In genomic region chr7:78023191-78023590, GRCh38 we compare ENCODE assay signal across 20 cellular contexts.
DNase-seq lines count a peak whose midpoint lies in the region; ATAC-seq, FAIRE-seq and TF ChIP-seq lines count a peak whose summit lies in the region.
"Had no signal": no experiment of that assay in that cellular context is flagged by ENCODE, and none has a peak within 500 bp of the region (broad histone marks: within the 10 kb centered on the region; RNA-seq: fewer than 3 reads in every experiment).

No MANE protein-coding gene starts in this region.

- H2BK5ac ChIP-seq in IMR-90 (ENCODE audit: low read depth, low read length, poor library complexity, severe bottlenecking) = no peak overlapping the region
- no peak overlapping the region for H2BK5ac ChIP-seq in H1 (ENCODE audit: low read depth, low read length)
- no peak overlapping the region for H2BK5ac ChIP-seq in trophoblast cell (ENCODE audit: low read depth, low read length, poor library complexity)

- H3K27ac ChIP-seq in IMR-90 (ENCODE audit: insufficient read depth, low read length) (no peak overlapping the region), H1 (ENCODE audit: low read depth, low read length) (no peak overlapping the region), trophoblast cell (ENCODE audit: low read depth, low read length) (peak overlapping the region; percentile 25)
- H3K27ac ChIP-seq: 22Rv1; A549; BLaER1 treated with 17β-estradiol and CSF1 and Interleukin-3, amounts not matched to agents 10 nM and 100 nM; C4-2B had no signal

- dilution Hi-C loops in IMR-90 (cut with HindIII; ENCODE audit: low sequenced_read_pairs, unreplicated experiment) = no loop called here

- H3K79me1 ChIP-seq in IMR-90 (ENCODE audit: low read depth in 1 of 2, low read length in 2 of 2) = peaks cover 0 to 10% of the 10 kb centered on the region in 2 experiments; a peak in 2 of 4 replicates
- no peaks in the 10 kb centered on the region; the same call in 1 of the 2 replicates for H3K79me1 ChIP-seq in H1 (ENCODE audit: low read depth, low read length)
- H3K79me1 ChIP-seq in trophoblast cell (ENCODE audit: low read length) = peaks cover 5% of the 10 kb centered on the region

- H3K4ac ChIP-seq in IMR-90 (ENCODE audit: low read depth, low read length) (no peak overlapping the region), H1 (replicated peaks; ENCODE audit: insufficient read length, low read depth, low read length) (no peak overlapping the region), trophoblast cell (ENCODE audit: low read depth, low read length) (no peak overlapping the region)

- intact Hi-C loops in IMR-90 (cut with micrococcal nuclease) = loop anchor here (10.0 kb wide), 1 partner anchor 1252 kb away; no protein-coding TSS in a partner anchor

- in situ Hi-C loops in IMR-90 (cut with MboI; ENCODE audit: low sequenced_read_pairs) = no loop called here

- H3K14ac ChIP-seq in IMR-90 (replicated peaks; ENCODE audit: low read depth, low read length) (no peak overlapping the region), H1 (ENCODE audit: insufficient read length) (no peak overlapping the region), trophoblast cell (ENCODE audit: low read length) (no peak overlapping the region)

- no peak for ATAC-seq in IMR-90 (ENCODE audit: low read depth)
- ATAC-seq: A549; CD8-positive, alpha-beta T cell had no signal

- H3K18ac ChIP-seq in IMR-90 (ENCODE audit: low read depth, low read length) = no peak overlapping the region
- no peak overlapping the region for H3K18ac ChIP-seq in H1 (ENCODE audit: extremely low read depth, low read length)
- H3K18ac ChIP-seq in trophoblast cell (ENCODE audit: low read length) = no peak overlapping the region

- H3K4me1 ChIP-seq in IMR-90 (ENCODE audit: control insufficient read depth, insufficient read depth, low read length) = peaks cover 5% of the 10 kb centered on the region
- peaks cover 0 to 6% (median 3%) of the 10 kb centered on the region in 4 experiments; a peak in 4 of 7 replicates for H3K4me1 ChIP-seq in H1 (replicated peaks in 1 of 4; ENCODE audit: control insufficient read depth in 3 of 4, insufficient read depth in 4 of 4, low read length in 3 of 4)
- peaks cover 3 to 5% of the 10 kb centered on the region in 2 experiments for H3K4me1 ChIP-seq in trophoblast cell (ENCODE audit: control insufficient read depth in 1 of 2, insufficient read depth in 2 of 2, low read length in 2 of 2)

- H2AK5ac ChIP-seq in IMR-90 (ENCODE audit: low read depth, low read length) (0 out of 2 replicates have a peak overlapping the region, but pooled peaks have one; percentile 23), H1 (ENCODE audit: low read depth, low read length) (peak overlapping the region; percentile 55; the same call in 1 of the 2 replicates), trophoblast cell (ENCODE audit: low read length) (no peak overlapping the region)

- no CpG with 5 or more reads among the region's 4 CpGs for WGBS in IMR-90 (ENCODE audit: extremely low coverage in 2 of 2, insufficient read length in 1 of 2), 2 experiments
- 87% methylated on average over 4 of the region's 4 CpGs; no CpG with 5 or more reads in 1 of the 2 experiments for WGBS in H1 (ENCODE audit: extremely low coverage in 1 of 2, insufficient coverage in 1 of 2, insufficient read length in 1 of 2, insufficient replicate concordance in 2 of 2, low coverage in 1 of 2, low lambda C conversion rate in 2 of 2, missing lambda C conversion rate in 1 of 2), 2 experiments
- WGBS in trophoblast cell (ENCODE audit: extremely low coverage, insufficient coverage, insufficient read length) = no CpG with 5 or more reads among the region's 4 CpGs

- H4K5ac ChIP-seq in IMR-90 (ENCODE audit: low read depth, low read length) (no peak overlapping the region), H1 (ENCODE audit: insufficient read length, low read depth, low read length) (no peak overlapping the region)

- DNase-seq in IMR-90 = no peak
- no peak for DNase-seq in H1 (ENCODE audit: low read depth in 1 of 2, low spot score in 2 of 2)
- no peak for DNase-seq in trophoblast cell
- DNase-seq in ureter (ENCODE audit: low spot score) = no peak
- DNase-seq in NCI-H2171 (lab: John Stamatoyannopoulos, UW) = no peak
- DNase-seq: AML-193; Caco-2; Calu3; CD4-positive, alpha-beta T cell; CD8-positive, alpha-beta T cell; DMS79 treated with DMSO at 0.1 percent for 48 hours; GF-D8 had no signal

- H3K9ac ChIP-seq in IMR-90 (ENCODE audit: low read depth, low read length) (no peak overlapping the region), H1 (replicated peaks in 1 of 4; ENCODE audit: extremely low read depth in 1 of 4, low read depth in 3 of 4, low read length in 3 of 4) (no peak overlapping the region; a peak in 2 of 7 replicates), trophoblast cell (ENCODE audit: low read length) (no peak overlapping the region)
- H3K9ac ChIP-seq: BLaER1 treated with 17β-estradiol and CSF1 and Interleukin-3, amounts not matched to agents 10 nM and 100 nM had no signal

- H4K8ac ChIP-seq in IMR-90 (ENCODE audit: low read depth in 2 of 2, low read length in 2 of 2) (no peak overlapping the region), H1 (ENCODE audit: extremely low read depth, insufficient read depth, low read length) (no peak overlapping the region), trophoblast cell (ENCODE audit: low read depth, low read length) (no peak overlapping the region)

- no peak overlapping the region for H3K23ac ChIP-seq in IMR-90 (ENCODE audit: low read depth, low read length)
- no peak overlapping the region for H3K23ac ChIP-seq in H1 (ENCODE audit: insufficient read length)
- H3K23ac ChIP-seq in trophoblast cell (ENCODE audit: low read length) = no peak overlapping the region

- no peaks in the 10 kb centered on the region for H3K36me3 ChIP-seq in IMR-90 (ENCODE audit: control insufficient read depth, insufficient read depth, low read length)
- no peaks in the 10 kb centered on the region for H3K36me3 ChIP-seq in H1 (ENCODE audit: control insufficient read depth in 2 of 4, insufficient read depth in 4 of 4, low read length in 3 of 4)
- H3K36me3 ChIP-seq in trophoblast cell (ENCODE audit: control insufficient read depth in 1 of 2, insufficient read depth in 2 of 2, low read length in 2 of 2) = no peaks in the 10 kb centered on the region
- H3K36me3 ChIP-seq: BLaER1 treated with 17β-estradiol and CSF1 and Interleukin-3, amounts not matched to agents 10 nM and 100 nM had no signal

- H3K4me2 ChIP-seq in IMR-90 (ENCODE audit: low read depth, low read length) (no peak overlapping the region), H1 (ENCODE audit: insufficient read depth in 1 of 2, low read depth in 2 of 2, low read length in 2 of 2) (no peak overlapping the region), trophoblast cell (ENCODE audit: low read length) (no peak overlapping the region)
- H3K4me2 ChIP-seq: A549; BLaER1 treated with 17β-estradiol and CSF1 and Interleukin-3, amounts not matched to agents 10 nM and 100 nM had no signal

- H3K23me2 ChIP-seq in H1 (ENCODE audit: low read depth, low read length) = peaks cover 7% of the 10 kb centered on the region; the same call in 1 of the 2 replicates

- no peak overlapping the region for H2BK20ac ChIP-seq in IMR-90 (ENCODE audit: low read depth, low read length)
- no peak overlapping the region for H2BK20ac ChIP-seq in H1 (ENCODE audit: low read length)

- H2AK9ac ChIP-seq in IMR-90 (replicated peaks; ENCODE audit: low read depth, low read length, poor library complexity) = no peak overlapping the region

- no peak overlapping the region for H2AFZ ChIP-seq in IMR-90 (replicated peaks; ENCODE audit: low read length, poor library complexity)
- no peak overlapping the region for H2AFZ ChIP-seq in H1 (ENCODE audit: low read length)
- no peak overlapping the region for H2AFZ ChIP-seq in trophoblast cell (ENCODE audit: insufficient read depth, low read length, poor library complexity)

- H3K4me3 ChIP-seq in IMR-90 (ENCODE audit: insufficient read depth, low read depth, low read length) (no peak overlapping the region), H1 (ENCODE audit: extremely low read depth in 1 of 4, insufficient read depth in 2 of 4, low read depth in 3 of 4, low read length in 4 of 4) (no peak overlapping the region), trophoblast cell (ENCODE audit: low read depth, low read length) (no peak overlapping the region)
- H3K4me3 ChIP-seq: A549; BLaER1 treated with 17β-estradiol and CSF1 and Interleukin-3, amounts not matched to agents 10 nM and 100 nM had no signal

- no peaks in the 10 kb centered on the region for H3K79me2 ChIP-seq in H1 (ENCODE audit: control insufficient read depth in 1 of 2, insufficient read depth in 2 of 2, low read length in 2 of 2)
- peaks cover 2% of the 10 kb centered on the region for H3K79me2 ChIP-seq in trophoblast cell (ENCODE audit: control insufficient read depth, insufficient read depth, low read length, poor library complexity)

- no peak overlapping the region for H4K12ac ChIP-seq in trophoblast cell (ENCODE audit: low read depth, low read length)

- no peak for FAIRE-seq in H1 (lab: Jason Lieb, UNC)
- FAIRE-seq: A549, D721Med, G401.6, GM12891, GM18507 had no signal

- no peak for TF ChIP-seq POLR2A in IMR-90 (IDR thresholded peaks at IDR 0.05; ENCODE audit: low read depth, low read length)
- no peak for TF ChIP-seq POLR2A in H1 (IDR thresholded peaks at IDR 0.05; ENCODE audit: control extremely low read depth in 1 of 2, low read depth in 2 of 2, low read length in 2 of 2)

- H3K27me3 ChIP-seq in IMR-90 (ENCODE audit: control insufficient read depth, insufficient read depth, low read length) = no peaks in the 10 kb centered on the region
- peaks cover under 1 to 9% (median 4%) of the 10 kb centered on the region in 4 experiments; a peak in 5 of 7 replicates for H3K27me3 ChIP-seq in H1 (replicated peaks in 1 of 4; ENCODE audit: control insufficient read depth in 3 of 4, extremely low read depth in 1 of 4, insufficient read depth in 3 of 4, low read length in 3 of 4)
- no peaks in the 10 kb centered on the region for H3K27me3 ChIP-seq in trophoblast cell (ENCODE audit: insufficient read depth, low read length)

- no peak overlapping the region for H2BK120ac ChIP-seq in IMR-90 (ENCODE audit: low read depth, low read length)
- no peak overlapping the region for H2BK120ac ChIP-seq in H1 (replicated peaks; ENCODE audit: low read depth, low read length)
- no peak overlapping the region for H2BK120ac ChIP-seq in trophoblast cell (ENCODE audit: insufficient read depth, low read length, poor library complexity)

- POLR2A ChIA-PET in IMR-90 (lab: Charles Lee; ENCODE audit: unreplicated experiment) = no interaction called here
- POLR2A ChIA-PET in H1 (lab: Charles Lee; ENCODE audit: partially characterized antibody) = no interaction called here

- H4K91ac ChIP-seq in IMR-90 (ENCODE audit: insufficient read depth, low read depth, low read length) (no peak overlapping the region), H1 (replicated peaks; ENCODE audit: insufficient read length, low read length) (no peak overlapping the region), trophoblast cell (ENCODE audit: low read depth, low read length) (no peak overlapping the region)

- H3K9me3 ChIP-seq in IMR-90 (ENCODE audit: control insufficient read depth, insufficient read depth, low read length) (no peaks in the 10 kb centered on the region), H1 (ENCODE audit: insufficient read depth in 2 of 2, low read depth in 1 of 2, low read length in 1 of 2) (no peaks in the 10 kb centered on the region), trophoblast cell (ENCODE audit: insufficient read depth, low read depth, low read length) (no peaks in the 10 kb centered on the region)
- H3K9me3 ChIP-seq: A549; BLaER1 treated with 17β-estradiol and CSF1 and Interleukin-3, amounts not matched to agents 10 nM and 100 nM; Caco-2 had no signal

- no peaks in the 10 kb centered on the region; the same call in 1 of the 2 replicates for H3K9me1 ChIP-seq in IMR-90 (ENCODE audit: insufficient read depth, low read length)

- TF ChIP-seq RAD21 in IMR-90 (IDR thresholded peaks at IDR 0.05; ENCODE audit: low read length) = no peak
- no peak for TF ChIP-seq RAD21 in H1 (IDR thresholded peaks at IDR 0.05 in 1 of 2, conservative IDR thresholded peaks at IDR 0.05 in 1 of 2; ENCODE audit: low read depth in 2 of 2, low read length in 2 of 2)

- no peak for TF ChIP-seq CTCF in IMR-90 (conservative IDR thresholded peaks at IDR 0.05; ENCODE audit: low read depth, low read length)
- TF ChIP-seq CTCF in H1 (IDR thresholded peaks at IDR 0.05; ENCODE audit: control extremely low read depth in 1 of 3, insufficient read depth in 1 of 3, low read depth in 1 of 3, low read length in 3 of 3) = no peak

- no peak overlapping the region for H2BK15ac ChIP-seq in IMR-90 (ENCODE audit: low read depth, low read length)
- H2BK15ac ChIP-seq in H1 (ENCODE audit: low read length) = no peak overlapping the region

- H2BK12ac ChIP-seq in H1 (ENCODE audit: low read depth, low read length) (no peak overlapping the region), trophoblast cell (ENCODE audit: low read length) (no peak overlapping the region)

- CTCF ChIA-PET in IMR-90 (lab: Yijun Ruan, JAX) = no interaction called here
- CTCF ChIA-PET in H1 (lab: Charles Lee; ENCODE audit: partially characterized antibody) = no interaction called here

- TF ChIP-seq EP300 in H1 (IDR thresholded peaks at IDR 0.05; ENCODE audit: borderline replicate concordance in 1 of 2, low read depth in 2 of 2, low read length in 2 of 2) = no peak

- H3K56ac ChIP-seq in IMR-90 (ENCODE audit: extremely low read depth, insufficient read depth, low read length) (no peak overlapping the region), H1 (replicated peaks; ENCODE audit: insufficient read length, low read depth, low read length) (no peak overlapping the region)

- H4K20me1 ChIP-seq in IMR-90 (ENCODE audit: insufficient read depth, low read length) (no peaks in the 10 kb centered on the region), H1 (replicated peaks in 1 of 2; ENCODE audit: control insufficient read depth in 1 of 2, insufficient read depth in 2 of 2, low read length in 2 of 2) (no peaks in the 10 kb centered on the region)
- H4K20me1 ChIP-seq: BLaER1 treated with 17β-estradiol and CSF1 and Interleukin-3, amounts not matched to agents 10 nM and 100 nM had no signal

- BruUV-seq in IMR-90 (replicated peaks; lab: Mats Ljungman, UMichigan) = no TSS peak
